17 cellular contexts compared by ENCODE assay signal in the genomic region with DNA sequence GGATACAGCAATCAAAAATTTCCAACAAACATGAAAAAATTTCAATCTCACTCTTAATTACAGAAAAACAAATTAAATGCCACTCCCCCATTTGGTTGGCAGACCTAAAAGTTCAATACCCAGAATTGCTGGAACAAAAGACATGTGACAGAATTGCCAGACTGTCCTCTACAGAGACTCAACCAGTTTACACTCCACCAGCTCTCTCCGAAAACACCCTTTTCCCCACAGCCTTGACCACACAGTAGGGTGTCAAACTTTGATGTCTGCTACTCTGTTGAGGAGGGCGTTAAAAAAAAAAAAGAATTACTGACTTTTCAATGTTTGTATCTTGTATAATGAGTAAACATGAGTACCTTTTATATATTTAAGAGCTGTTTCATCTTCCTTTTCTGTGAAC. TPM values are rescaled to one million over a fixed set of nuclear protein-coding genes. Genes with fewer than 3 reads are reported as not detected.
DNase-seq lines count a peak whose midpoint lies in the region; ATAC-seq and TF ChIP-seq lines count a peak whose summit lies in the region.
"Had no signal": no experiment of that assay in that cellular context is flagged by ENCODE, and none has a peak within 500 bp of the region (broad histone marks: within the 10 kb centered on the region; RNA-seq: fewer than 3 reads in every experiment).

No MANE protein-coding gene starts in this region.

- H3K27ac ChIP-seq in OCI-LY1 (ENCODE audit: low read depth, low read length, poor library complexity, severe bottlenecking), result peak overlapping the region; percentile 96
- no peak overlapping the region for H3K27ac ChIP-seq in osteoblast (ENCODE audit: low read depth, low read length)
- no peak overlapping the region for H3K27ac ChIP-seq in right cardiac atrium (ENCODE audit: low read length)
- H3K27ac ChIP-seq: GM23248, HL-60, SJSA1 had no signal

- peaks cover 15% of the 10 kb centered on the region for H3K36me3 Mint-ChIP-seq in activated naive CD8-positive, alpha-beta T cell treated with anti-CD3 and anti-CD28 coated beads for 36 hours
- H3K36me3 Mint-ChIP-seq in activated naive CD8-positive, alpha-beta T cell treated with anti-CD3 and anti-CD28 coated beads, Interleukin-2, amount 50 U/mL, for 24 hours (ENCODE audit: low read depth), result peaks cover 12% of the 10 kb centered on the region
- peaks cover 35% of the 10 kb centered on the region for H3K36me3 Mint-ChIP-seq in effector memory CD8-positive, alpha-beta T cell (ENCODE audit: insufficient read depth)

- DNase-seq in activated naive CD8-positive, alpha-beta T cell treated with anti-CD3 and anti-CD28 coated beads for 36 hours, result no peak
- no peak for DNase-seq in activated naive CD8-positive, alpha-beta T cell treated with anti-CD3 and anti-CD28 coated beads, Interleukin-2, amount 50 U/mL, for 24 hours
- DNase-seq in effector memory CD8-positive, alpha-beta T cell, result peak in 2 of 3 experiments; percentile 14 to 19
- DNase-seq in iPS-NIHi11 (ENCODE audit: low spot score) (no peak), retina (no peak), osteoblast (ENCODE audit: insufficient read length, low spot score, missing footprints) (no peak), right cardiac atrium (no peak)
- DNase-seq: GM23248, KBM-7, NCI-H1048, NCI-H146, NCI-H2081 treated with DMSO at 0.1 percent for 48 hours, NCI-H526 treated with DMSO at 0.1 percent for 48 hours, PC-3 had no signal

- H3K4me2 ChIP-seq in OCI-LY1 (ENCODE audit: low read length) (no peak overlapping the region), osteoblast (ENCODE audit: insufficient read depth, low read length) (no peak overlapping the region)

- H3K4me1 Mint-ChIP-seq in activated naive CD8-positive, alpha-beta T cell treated with anti-CD3 and anti-CD28 coated beads for 36 hours, result no peaks in the 10 kb centered on the region
- peaks cover 17% of the 10 kb centered on the region for H3K4me1 Mint-ChIP-seq in activated naive CD8-positive, alpha-beta T cell treated with anti-CD3 and anti-CD28 coated beads, Interleukin-2, amount 50 U/mL, for 24 hours
- H3K4me1 Mint-ChIP-seq in effector memory CD8-positive, alpha-beta T cell (ENCODE audit: low read depth in 2 of 2), result peaks cover 23 to 37% of the 10 kb centered on the region in 2 donors

- H3K36me3 ChIP-seq in OCI-LY1 (ENCODE audit: insufficient read depth, low read length) (peaks cover 46% of the 10 kb centered on the region), osteoblast (ENCODE audit: insufficient read depth, low read length) (peaks cover 24% of the 10 kb centered on the region)

- H3K79me2 ChIP-seq in OCI-LY1 (ENCODE audit: insufficient read depth, low read length) (no peaks in the 10 kb centered on the region), osteoblast (ENCODE audit: insufficient read depth, low read length) (peaks cover 19% of the 10 kb centered on the region)

- TF ChIP-seq CTCF in OCI-LY1 (IDR thresholded peaks at IDR 0.05; ENCODE audit: low read length) (no peak), osteoblast (IDR thresholded peaks at IDR 0.05; ENCODE audit: extremely low read depth, low read depth, low read length) (no peak)

- H3K9me3 ChIP-seq in OCI-LY1 (ENCODE audit: low read length), result no peaks in the 10 kb centered on the region
- H3K9me3 ChIP-seq in osteoblast (ENCODE audit: low read depth, low read length), result no peaks in the 10 kb centered on the region
- H3K9me3 ChIP-seq in right cardiac atrium (ENCODE audit: control insufficient read depth, low read length), result no peaks in the 10 kb centered on the region
- H3K9me3 ChIP-seq: SJSA1 had no signal

- no peaks in the 10 kb centered on the region for H3K9me2 ChIP-seq in OCI-LY1 (ENCODE audit: low read depth, low read length)

- no peak overlapping the region for H3K4me3 ChIP-seq in OCI-LY1 (ENCODE audit: low read depth, low read length, poor library complexity, severe bottlenecking)
- no peak overlapping the region for H3K4me3 ChIP-seq in osteoblast (ENCODE audit: insufficient read depth, low read length)
- H3K4me3 ChIP-seq in right cardiac atrium (ENCODE audit: low read length), result no peak overlapping the region
- H3K4me3 ChIP-seq: GM23248, SJSA1 had no signal

- peaks cover 41% of the 10 kb centered on the region for H3K4me1 ChIP-seq in OCI-LY1 (ENCODE audit: insufficient read depth, low read length, severe bottlenecking)
- H3K4me1 ChIP-seq in osteoblast (ENCODE audit: insufficient read depth, low read length), result peaks cover 12% of the 10 kb centered on the region
- H3K4me1 ChIP-seq in right cardiac atrium (ENCODE audit: control insufficient read depth, insufficient read depth, low read length), result no peaks in the 10 kb centered on the region
- H3K4me1 ChIP-seq: SJSA1 had no signal

- intact Hi-C loops in right cardiac atrium (cut with DNase I), result no loop called here

- no peak overlapping the region for H2AFZ ChIP-seq in OCI-LY1 (ENCODE audit: low read length)
- no peak overlapping the region for H2AFZ ChIP-seq in osteoblast (ENCODE audit: low read length)
- H2AFZ ChIP-seq: GM23248 had no signal

- H3K4me3 Mint-ChIP-seq in activated naive CD8-positive, alpha-beta T cell treated with anti-CD3 and anti-CD28 coated beads for 36 hours, result no peak overlapping the region
- no peak overlapping the region for H3K4me3 Mint-ChIP-seq in activated naive CD8-positive, alpha-beta T cell treated with anti-CD3 and anti-CD28 coated beads, Interleukin-2, amount 50 U/mL, for 24 hours
- peak overlapping the region; percentile 22 to 63 for H3K4me3 Mint-ChIP-seq in effector memory CD8-positive, alpha-beta T cell

- no peaks in the 10 kb centered on the region for H3K9me3 Mint-ChIP-seq in activated naive CD8-positive, alpha-beta T cell treated with anti-CD3 and anti-CD28 coated beads for 36 hours
- no peaks in the 10 kb centered on the region for H3K9me3 Mint-ChIP-seq in activated naive CD8-positive, alpha-beta T cell treated with anti-CD3 and anti-CD28 coated beads, Interleukin-2, amount 50 U/mL, for 24 hours
- no peaks in the 10 kb centered on the region for H3K9me3 Mint-ChIP-seq in effector memory CD8-positive, alpha-beta T cell

- H3K27me3 Mint-ChIP-seq in activated naive CD8-positive, alpha-beta T cell treated with anti-CD3 and anti-CD28 coated beads for 36 hours, result no peaks in the 10 kb centered on the region
- H3K27me3 Mint-ChIP-seq in activated naive CD8-positive, alpha-beta T cell treated with anti-CD3 and anti-CD28 coated beads, Interleukin-2, amount 50 U/mL, for 24 hours, result no peaks in the 10 kb centered on the region
- H3K27me3 Mint-ChIP-seq in effector memory CD8-positive, alpha-beta T cell, result no peaks in the 10 kb centered on the region

- H3K27me3 ChIP-seq in OCI-LY1 (ENCODE audit: insufficient read depth, low read length) (no peaks in the 10 kb centered on the region), osteoblast (ENCODE audit: insufficient read depth, low read length) (no peaks in the 10 kb centered on the region), right cardiac atrium (ENCODE audit: control insufficient read depth, insufficient read depth) (no peaks in the 10 kb centered on the region)
- H3K27me3 ChIP-seq: SJSA1 had no signal

- 95% methylated on average over 2 of the region's 2 CpGs for WGBS in right cardiac atrium

- peak overlapping the region; percentile 43 for H3K27ac Mint-ChIP-seq in activated naive CD8-positive, alpha-beta T cell treated with anti-CD3 and anti-CD28 coated beads for 36 hours
- no peak overlapping the region for H3K27ac Mint-ChIP-seq in activated naive CD8-positive, alpha-beta T cell treated with anti-CD3 and anti-CD28 coated beads, Interleukin-2, amount 50 U/mL, for 24 hours
- H3K27ac Mint-ChIP-seq in effector memory CD8-positive, alpha-beta T cell, result peak overlapping the region; percentile 45 to 67

- H3F3A ChIP-seq in OCI-LY1 (ENCODE audit: insufficient read depth, low read length), result 0 out of 2 replicates have a peak, but pooled peaks cover 12% of the 10 kb centered on the region

- H4K20me1 ChIP-seq in OCI-LY1 (ENCODE audit: insufficient read depth, low read length), result no peaks in the 10 kb centered on the region
- peaks cover 12% of the 10 kb centered on the region for H4K20me1 ChIP-seq in osteoblast (ENCODE audit: insufficient read depth, low read length)

- ATAC-seq in activated naive CD8-positive, alpha-beta T cell treated with anti-CD3 and anti-CD28 coated beads, Interleukin-2, amount 50 U/mL, for 24 hours, result no peak
- peak; percentile 99 for ATAC-seq in effector memory CD8-positive, alpha-beta T cell (replicated peaks)
- ATAC-seq in right cardiac atrium, result no peak
- ATAC-seq: PC-3 had no signal

- 0 out of 2 replicates have a peak overlapping the region, but pooled peaks have one; percentile 25 for H3K9ac ChIP-seq in OCI-LY1 (ENCODE audit: low read length)
- H3K9ac ChIP-seq: GM23248 had no signal

RNA-seq across cellular contexts. Expression of gene YPEL1, which starts 44.7 kb away (rescaled TPM):
- under 1 TPM; 0.60 to 0.72 TPM for total RNA-seq in activated naive CD8-positive, alpha-beta T cell treated with anti-CD3 and anti-CD28 coated beads for 36 hours
- 1.8 and 2.2 TPM in 2 replicates for total RNA-seq in osteoblast
- total RNA-seq in right cardiac atrium, result 10 to 100 TPM in 1 of 4 donors, 1 to 10 TPM in 3; 4.7 to 12.5 (median 6.4) TPM
- polyA plus RNA-seq in right cardiac atrium, result 4.1 TPM

Comparison
In these comparisons a context has a peak if more than half of its experiments do, and no peak if none do; other contexts are left out.
1. DNase-seq: peak in effector memory CD8-positive, alpha-beta T cell (2 of 3); none in activated naive CD8-positive, alpha-beta T cell treated with anti-CD3 and anti-CD28 coated beads for 36 hours (single experiment), activated naive CD8-positive, alpha-beta T cell treated with anti-CD3 and anti-CD28 coated beads, Interleukin-2, amount 50 U/mL, for 24 hours (single experiment), iPS-NIHi11 (single experiment), retina (single experiment), osteoblast (single experiment) and right cardiac atrium (0 of 3).
2. H3K4me3 Mint-ChIP-seq: peak in effector memory CD8-positive, alpha-beta T cell (2 of 2); none in activated naive CD8-positive, alpha-beta T cell treated with anti-CD3 and anti-CD28 coated beads for 36 hours (single experiment) and activated naive CD8-positive, alpha-beta T cell treated with anti-CD3 and anti-CD28 coated beads, Interleukin-2, amount 50 U/mL, for 24 hours (single experiment).